ENCODE assay signal across 12 cellular contexts in genomic region chr13:91904597-91904996, GRCh38.
DNase-seq lines count a peak whose midpoint lies in the region; ATAC-seq and TF ChIP-seq lines count a peak whose summit lies in the region.
"Had no signal": no experiment of that assay in that cellular context is flagged by ENCODE, and none has a peak within 500 bp of the region (broad histone marks: within the 10 kb centered on the region; RNA-seq: fewer than 3 reads in every experiment).

No MANE protein-coding gene starts in this region.

- ATAC-seq in GM18873 (IDR thresholded peaks at IDR 0.05; ENCODE audit: low FRiP score, unreplicated experiment) (peak; percentile 72), HG02642 (IDR thresholded peaks at IDR 0.05; ENCODE audit: poor library complexity, unreplicated experiment) (peak; percentile 77)
- ATAC-seq: naive thymus-derived CD8-positive, alpha-beta T cell had no signal

- DNase-seq in HT1080 (ENCODE audit: low read depth) (peak; percentile 62), kidney epithelial cell (ENCODE audit: low read depth) (peak; percentile 29), NCI-H345 treated with DMSO at 0.1 percent for 48 hours (lab: John Stamatoyannopoulos, UW; ENCODE audit: unreplicated experiment) (no peak), cerebellar cortex (ENCODE audit: low spot score) (no peak), hippocampal formation (lab: John Stamatoyannopoulos, UW) (no peak), NCI-H1930 (lab: John Stamatoyannopoulos, UW) (no peak)
- DNase-seq: COR-L47; erythroblast; naive thymus-derived CD8-positive, alpha-beta T cell; small intestine had no signal

- no peaks in the 10 kb centered on the region for H3K27me3 ChIP-seq in kidney epithelial cell (ENCODE audit: control insufficient read depth, insufficient read depth, low read length)

- no peak for TF ChIP-seq CTCF in kidney epithelial cell (IDR thresholded peaks at IDR 0.05; ENCODE audit: insufficient read depth, low read length, poor library complexity, severe bottlenecking)

- no peaks in the 10 kb centered on the region for H3K36me3 ChIP-seq in kidney epithelial cell (ENCODE audit: control insufficient read depth, insufficient read depth, low read length)

- H3K4me3 ChIP-seq in kidney epithelial cell (ENCODE audit: low read depth, low read length): no peak overlapping the region

Comparison
In these comparisons a context has a peak if more than half of its experiments do, and no peak if none do; other contexts are left out.
1. DNase-seq: peak in HT1080 (single experiment) and kidney epithelial cell (single experiment); none in NCI-H345 treated with DMSO at 0.1 percent for 48 hours (single experiment), cerebellar cortex (single experiment), hippocampal formation (0 of 2) and NCI-H1930 (0 of 2).